In the genomic region with DNA sequence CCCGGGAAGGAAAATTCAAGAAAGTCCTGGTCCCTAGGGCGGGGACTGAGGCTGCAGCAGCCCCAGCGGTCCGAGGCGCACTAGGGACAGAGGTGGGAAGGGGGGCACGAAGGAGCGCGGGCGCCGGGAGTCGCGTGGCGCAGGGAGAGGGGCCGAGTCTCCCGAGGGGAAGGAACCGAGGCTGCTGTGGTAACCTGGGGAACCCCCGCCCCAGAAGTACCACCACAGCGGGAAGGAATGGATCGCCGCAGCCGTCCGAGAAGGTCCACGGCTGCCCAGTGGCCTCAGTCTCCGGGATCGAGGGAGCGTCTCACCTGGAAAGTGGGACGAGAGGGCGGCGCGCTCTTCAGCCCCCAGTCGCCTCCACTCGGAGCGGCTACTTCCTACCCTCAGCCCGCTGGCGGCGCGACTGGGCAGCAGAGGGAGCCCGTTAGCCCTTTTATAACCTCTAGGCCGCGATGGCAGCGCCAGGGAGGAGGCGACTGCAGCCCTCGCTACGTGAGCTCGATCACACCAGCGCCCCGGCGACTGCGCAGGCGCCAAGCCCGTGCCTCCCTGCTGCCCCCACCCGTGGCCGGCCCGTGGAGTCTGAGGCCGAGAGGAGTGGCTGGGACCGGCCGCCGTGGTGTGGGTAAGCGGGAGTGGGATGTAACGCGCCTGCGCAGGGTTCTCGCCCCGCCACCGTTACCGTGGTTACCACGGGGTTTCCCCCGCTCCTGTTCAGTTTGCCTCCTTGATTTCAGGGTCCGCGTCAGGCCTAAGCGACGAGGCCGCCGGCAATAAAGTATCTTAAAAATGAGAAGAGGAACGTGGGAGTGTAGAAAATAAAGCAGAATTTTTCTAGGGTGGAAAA, we compare ENCODE assay signal across 8 cellular contexts. TPM values are rescaled to one million over a fixed set of nuclear protein-coding genes. Genes with fewer than 3 reads are reported as not detected.
DNase-seq lines count a peak whose midpoint lies in the region; FAIRE-seq and TF ChIP-seq lines count a peak whose summit lies in the region.

TSS of gene P4HA1 (minus strand) at position 415 of the 853 bp plus-strand sequence. CDS start 21,983 bp downstream, outside the sequence.

- peaks cover 35% of the 10 kb centered on the region for H3K4me1 Mint-ChIP-seq in HFFc6 (ENCODE audit: low read depth)
- peaks cover 32% of the 10 kb centered on the region for H3K4me1 Mint-ChIP-seq in activated naive CD4-positive, alpha-beta T cell treated with anti-CD3 and anti-CD28 coated beads for 36 hours (ENCODE audit: low read depth)

- H3K36me3 ChIP-seq in suprapubic skin = no peaks in the 10 kb centered on the region

- intact Hi-C loops in activated naive CD4-positive, alpha-beta T cell treated with anti-CD3 and anti-CD28 coated beads for 36 hours (cut with micrococcal nuclease) = loop anchor here (1.0 to 5.0 kb wide), 9 partner anchors 14 to 1731 kb away; partner anchors contain the start of genes CFAP70, DNAJC9, KAT6B and MICU1

- under 1% methylated on average over 46 of the region's 75 CpGs for WGBS in suprapubic skin

- CTCF ChIA-PET in activated naive CD4-positive, alpha-beta T cell treated with anti-CD3 and anti-CD28 coated beads for 36 hours (lab: Charles Lee) = interaction anchor here (0.6 to 4.0 kb wide), 9 partner anchors 9 to 173 kb away, joined by 3 to 16 read pairs (median 4); partner anchors contain the start of gene NUDT13

- TF ChIP-seq POLR2A in suprapubic skin (IDR thresholded peaks at IDR 0.05) = peak; percentile 91 to 96

- peak within 1 kb of the TSS; percentile 72 for H3K4me3 ChIP-seq in GM08714 (ENCODE audit: low read length)
- H3K4me3 ChIP-seq in suprapubic skin = peak within 1 kb of the TSS; percentile 86

- no peak for TF ChIP-seq EP300 in suprapubic skin (IDR thresholded peaks at IDR 0.05)

- H3K9me3 Mint-ChIP-seq in HFFc6 = no peaks in the 10 kb centered on the region
- H3K9me3 Mint-ChIP-seq in activated naive CD4-positive, alpha-beta T cell treated with anti-CD3 and anti-CD28 coated beads for 36 hours = no peaks in the 10 kb centered on the region

- H3K27ac Mint-ChIP-seq in HFFc6 = peak within 1 kb of the TSS; percentile 95
- H3K27ac Mint-ChIP-seq in activated naive CD4-positive, alpha-beta T cell treated with anti-CD3 and anti-CD28 coated beads for 36 hours = peak within 1 kb of the TSS; percentile 93

- DNase-seq in HFFc6 = peak; percentile 98
- peak; percentile 94 for DNase-seq in NAMALWA (ENCODE audit: low spot score)
- peak; percentile 97 for DNase-seq in SK-N-DZ (ENCODE audit: low spot score)
- peak; percentile 96 for DNase-seq in activated naive CD4-positive, alpha-beta T cell treated with anti-CD3 and anti-CD28 coated beads for 36 hours
- peak; percentile 88 to 95 for DNase-seq in frontal cortex (ENCODE audit: low spot score in 2 of 2)
- peak; percentile 54 to 100 (median 98) for DNase-seq in nucleus accumbens (lab: John Stamatoyannopoulos, UW)
- DNase-seq in suprapubic skin (ENCODE audit: low spot score in 2 of 2) = peak; percentile 98 to 99

- H3K27me3 ChIP-seq in suprapubic skin = no peaks in the 10 kb centered on the region

- H3K9me3 ChIP-seq in suprapubic skin = no peaks in the 10 kb centered on the region

- peaks cover 10% of the 10 kb centered on the region; the same call in 1 of the 2 replicates for H3K36me3 Mint-ChIP-seq in HFFc6 (ENCODE audit: low read depth)
- H3K36me3 Mint-ChIP-seq in activated naive CD4-positive, alpha-beta T cell treated with anti-CD3 and anti-CD28 coated beads for 36 hours (ENCODE audit: low read depth) = no peaks in the 10 kb centered on the region

- peak within 1 kb of the TSS; percentile 92 for H3K4me3 Mint-ChIP-seq in HFFc6
- peak within 1 kb of the TSS; percentile 83 for H3K4me3 Mint-ChIP-seq in activated naive CD4-positive, alpha-beta T cell treated with anti-CD3 and anti-CD28 coated beads for 36 hours

- FAIRE-seq in frontal cortex (lab: Jason Lieb, UNC) = peak; percentile 57

- H3K27me3 Mint-ChIP-seq in HFFc6 (ENCODE audit: insufficient read depth) = peaks cover 3% of the 10 kb centered on the region
- H3K27me3 Mint-ChIP-seq in activated naive CD4-positive, alpha-beta T cell treated with anti-CD3 and anti-CD28 coated beads for 36 hours (ENCODE audit: low read depth) = no peaks in the 10 kb centered on the region

- peaks cover 33% of the 10 kb centered on the region for H3K4me1 ChIP-seq in suprapubic skin

- TF ChIP-seq CTCF in HFFc6 (IDR thresholded peaks at IDR 0.05) = peak; percentile 81
- TF ChIP-seq CTCF in suprapubic skin (IDR thresholded peaks at IDR 0.05) = peak; percentile 62 to 82

- peak within 1 kb of the TSS; percentile 94 for H3K27ac ChIP-seq in suprapubic skin

RNA-seq across cellular contexts. Expression of gene P4HA1, which starts in this region (rescaled TPM):
- total RNA-seq in HFFc6 (2021; fragmentation: NEBNext Ultra II Directional; extraction: Animal tissue kit (Norgen Biotek cat#: 25700)) = 100 to 1,000 TPM; 117 to 192 (median 127) TPM
- polyA plus RNA-seq in SK-N-DZ (2014; cell fraction: cytosol; rRNA removed) = 27.7 and 29.0 TPM in 2 replicates
- 17.7 and 20.4 TPM in 2 replicates for polyA plus RNA-seq in SK-N-DZ (2014; cell fraction: nucleus; rRNA removed)
- 10 to 100 TPM; 15.3 to 15.9 TPM for total RNA-seq in activated naive CD4-positive, alpha-beta T cell treated with anti-CD3 and anti-CD28 coated beads for 36 hours
- 29.8 TPM for total RNA-seq in frontal cortex
- total RNA-seq in suprapubic skin = 10 to 100 TPM; 10.6 to 19.5 (median 16.0) TPM

Comparison
In these comparisons a context has a peak if more than half of its experiments do, and no peak if none do; other contexts are left out.
1. Peak in every context shown above with its lines: DNase-seq, H3K4me3 ChIP-seq and H3K27ac ChIP-seq.